In the genomic region with DNA sequence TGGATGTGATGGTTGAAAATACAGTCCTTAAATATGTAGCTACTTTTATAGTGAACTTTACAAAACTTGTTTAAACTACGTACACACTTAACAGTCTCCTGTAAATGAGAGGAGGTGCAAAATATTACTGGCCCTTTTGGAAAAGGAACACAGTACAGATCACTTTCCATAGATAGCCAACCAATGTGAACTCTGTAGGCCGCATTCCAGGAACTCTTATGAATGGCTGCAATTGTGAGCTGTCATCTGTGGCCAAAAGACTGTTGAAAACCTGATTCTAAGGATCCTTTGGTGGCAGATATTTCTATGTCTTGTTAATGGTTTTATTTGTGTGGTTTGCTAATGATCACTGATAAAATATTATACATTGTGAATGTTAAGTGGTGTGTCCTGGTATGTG, we compare ENCODE assay signal across 9 cellular contexts. TPM values are rescaled to one million over a fixed set of nuclear protein-coding genes. Genes with fewer than 3 reads are reported as not detected.
DNase-seq lines count a peak whose midpoint lies in the region; ATAC-seq and TF ChIP-seq lines count a peak whose summit lies in the region.
"Had no signal": no experiment of that assay in that cellular context is flagged by ENCODE, and none has a peak within 500 bp of the region (broad histone marks: within the 10 kb centered on the region; RNA-seq: fewer than 3 reads in every experiment).

No MANE protein-coding gene starts in this region.

- no peak for ATAC-seq in GM21381 (IDR thresholded peaks at IDR 0.05; ENCODE audit: unreplicated experiment)

- H3K4me1 Mint-ChIP-seq in endodermal cell (peaks cover 53% of the 10 kb centered on the region), neural progenitor cell (peaks cover 39% of the 10 kb centered on the region)

- H4K20me1 ChIP-seq in neural progenitor cell (ENCODE audit: low read depth) = peaks cover 100% of the 10 kb centered on the region

- no peak for TF ChIP-seq CTCF in endodermal cell (conservative IDR thresholded peaks at IDR 0.05)
- no peak for TF ChIP-seq CTCF in neural progenitor cell (IDR thresholded peaks at IDR 0.05)
- TF ChIP-seq CTCF in GM20000 (IDR thresholded peaks at IDR 0.05; ENCODE audit: extremely low read depth, missing control alignments) = no peak

- H3F3A ChIP-seq in neural progenitor cell (ENCODE audit: low read depth) = peaks cover 5% of the 10 kb centered on the region

- H3K4me3 ChIP-seq in endodermal cell (ENCODE audit: low read length) (peak overlapping the region; percentile 99), neural progenitor cell (peak overlapping the region; percentile 80)

- DNase-seq in G401 (ENCODE audit: low spot score) (peak; percentile 37), endodermal cell (no peak), neural progenitor cell (ENCODE audit: low spot score) (peak; percentile 44), DMS53 (lab: John Stamatoyannopoulos, UW) (no peak), GM20000 (ENCODE audit: low spot score) (no peak), dedifferentiated amniotic fluid mesenchymal stem cell (ENCODE audit: extremely low spot score) (no peak)

- peaks cover 21% of the 10 kb centered on the region for H3K36me3 ChIP-seq in endodermal cell (ENCODE audit: control insufficient read depth, insufficient read depth, low read length)
- H3K36me3 ChIP-seq in neural progenitor cell = no peaks in the 10 kb centered on the region

- H3K9me3 Mint-ChIP-seq in endodermal cell = no peaks in the 10 kb centered on the region
- no peaks in the 10 kb centered on the region for H3K9me3 Mint-ChIP-seq in neural progenitor cell

- H3K4me3 Mint-ChIP-seq in endodermal cell (peak overlapping the region; percentile 93), neural progenitor cell (peak overlapping the region; percentile 77)

- WGBS in endodermal cell (ENCODE audit: insufficient coverage in 1 of 2, insufficient read length in 1 of 2), 2 experiments = 86% methylated on average over 2 of the region's 2 CpGs; no CpG with 5 or more reads in 1 of the 2 experiments

- no peak overlapping the region for H3K9ac ChIP-seq in endodermal cell (ENCODE audit: extremely low read depth, low read length, poor library complexity, severe bottlenecking)
- H3K9ac ChIP-seq in neural progenitor cell = no peak overlapping the region

- peaks cover 100% of the 10 kb centered on the region for H3K79me2 ChIP-seq in neural progenitor cell (ENCODE audit: low read depth)

- in situ Hi-C loops in G401 (cut with HindIII; ENCODE audit: low sequenced_read_pairs) = no loop called here

- peaks cover 18% of the 10 kb centered on the region for H3K36me3 Mint-ChIP-seq in endodermal cell (ENCODE audit: low read depth)
- H3K36me3 Mint-ChIP-seq in neural progenitor cell = peaks cover 23% of the 10 kb centered on the region

- H3K4me2 ChIP-seq in neural progenitor cell = peak overlapping the region; percentile 97

- H3K4me1 ChIP-seq in endodermal cell (ENCODE audit: control insufficient read depth, insufficient read depth, low read length) (no peaks in the 10 kb centered on the region), neural progenitor cell (peaks cover 44% of the 10 kb centered on the region)

- H3K27ac ChIP-seq in endodermal cell (ENCODE audit: low read depth, low read length) (no peak overlapping the region), neural progenitor cell (no peak overlapping the region)
- H3K27ac ChIP-seq: VCaP had no signal

- H3K27me3 ChIP-seq in endodermal cell (ENCODE audit: control insufficient read depth, insufficient read depth, low read length, poor library complexity, severe bottlenecking) (no peaks in the 10 kb centered on the region), neural progenitor cell (no peaks in the 10 kb centered on the region)

- H3K27ac Mint-ChIP-seq in endodermal cell (no peak overlapping the region), neural progenitor cell (no peak overlapping the region)

- H3K27me3 Mint-ChIP-seq in endodermal cell (ENCODE audit: insufficient read depth) = no peaks in the 10 kb centered on the region
- H3K27me3 Mint-ChIP-seq in neural progenitor cell (ENCODE audit: insufficient read depth, low read depth) = no peaks in the 10 kb centered on the region

- H3K9me3 ChIP-seq in endodermal cell (ENCODE audit: control insufficient read depth, low read length) (no peaks in the 10 kb centered on the region), neural progenitor cell (ENCODE audit: low read depth) (no peaks in the 10 kb centered on the region)

- H2AFZ ChIP-seq in neural progenitor cell (replicated peaks) = no peak overlapping the region

TF ChIP-seq in PFSK-1, 5 proteins besides CTCF, POLR2A, EP300 and RAD21:
- TF ChIP-seq, protein P1, sequence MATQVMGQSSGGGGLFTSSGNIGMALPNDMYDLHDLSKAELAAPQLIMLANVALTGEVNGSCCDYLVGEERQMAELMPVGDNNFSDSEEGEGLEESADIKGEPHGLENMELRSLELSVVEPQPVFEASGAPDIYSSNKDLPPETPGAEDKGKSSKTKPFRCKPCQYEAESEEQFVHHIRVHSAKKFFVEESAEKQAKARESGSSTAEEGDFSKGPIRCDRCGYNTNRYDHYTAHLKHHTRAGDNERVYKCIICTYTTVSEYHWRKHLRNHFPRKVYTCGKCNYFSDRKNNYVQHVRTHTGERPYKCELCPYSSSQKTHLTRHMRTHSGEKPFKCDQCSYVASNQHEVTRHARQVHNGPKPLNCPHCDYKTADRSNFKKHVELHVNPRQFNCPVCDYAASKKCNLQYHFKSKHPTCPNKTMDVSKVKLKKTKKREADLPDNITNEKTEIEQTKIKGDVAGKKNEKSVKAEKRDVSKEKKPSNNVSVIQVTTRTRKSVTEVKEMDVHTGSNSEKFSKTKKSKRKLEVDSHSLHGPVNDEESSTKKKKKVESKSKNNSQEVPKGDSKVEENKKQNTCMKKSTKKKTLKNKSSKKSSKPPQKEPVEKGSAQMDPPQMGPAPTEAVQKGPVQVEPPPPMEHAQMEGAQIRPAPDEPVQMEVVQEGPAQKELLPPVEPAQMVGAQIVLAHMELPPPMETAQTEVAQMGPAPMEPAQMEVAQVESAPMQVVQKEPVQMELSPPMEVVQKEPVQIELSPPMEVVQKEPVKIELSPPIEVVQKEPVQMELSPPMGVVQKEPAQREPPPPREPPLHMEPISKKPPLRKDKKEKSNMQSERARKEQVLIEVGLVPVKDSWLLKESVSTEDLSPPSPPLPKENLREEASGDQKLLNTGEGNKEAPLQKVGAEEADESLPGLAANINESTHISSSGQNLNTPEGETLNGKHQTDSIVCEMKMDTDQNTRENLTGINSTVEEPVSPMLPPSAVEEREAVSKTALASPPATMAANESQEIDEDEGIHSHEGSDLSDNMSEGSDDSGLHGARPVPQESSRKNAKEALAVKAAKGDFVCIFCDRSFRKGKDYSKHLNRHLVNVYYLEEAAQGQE (IDR thresholded peaks at IDR 0.05; ENCODE audit: insufficient read depth in 1 of 2, low read depth in 2 of 2, low read length in 2 of 2) = no peak
- TF ChIP-seq SIN3A (IDR thresholded peaks at IDR 0.05; ENCODE audit: borderline replicate concordance, insufficient read depth, low read length) = peak; percentile 36; the same call in 1 of the 2 replicates
TF ChIP-seq in PFSK-1: peak in this region for 1.

RNA-seq across cellular contexts. Expression of a gene that starts 6.2 kb away (rescaled TPM):
- total RNA-seq in G401 (2014; rRNA removed; shearing (Covaris generic)) = 2.3 and 10.4 TPM in 2 replicates
- polyA plus RNA-seq in PFSK-1 (2012; ENCODE audit: insufficient read length, low read depth) = 12.9 TPM
- 10 to 100 TPM; 25.6 to 29.1 TPM for total RNA-seq in endodermal cell
- polyA plus RNA-seq in endodermal cell (2013, experiment 1 of 2) = 29.5 TPM
- polyA plus RNA-seq in endodermal cell (2013, experiment 2 of 2) = 30.2 TPM
- 15.4 and 18.7 TPM in 2 replicates for total RNA-seq in neural progenitor cell (ENCODE audit: low replicate concordance)

Comparison
In these comparisons a context has a peak if more than half of its experiments do, and no peak if none do; other contexts are left out.
1. DNase-seq: peak in G401 (single experiment) and neural progenitor cell (single experiment); none in endodermal cell (single experiment), DMS53 (single experiment), GM20000 (single experiment) and dedifferentiated amniotic fluid mesenchymal stem cell (single experiment).